20 cellular contexts compared by ENCODE assay signal in genomic region chr22:46827072-46827780, GRCh38.
A peak's percentile ranks its signal among the peaks of the same experiment; 100 is the strongest.
DNase-seq lines count a peak whose midpoint lies in the region; ATAC-seq, FAIRE-seq and TF ChIP-seq lines count a peak whose summit lies in the region.
"Had no signal": no experiment of that assay in that cellular context is flagged by ENCODE, and none has a peak within 500 bp of the region (broad histone marks: within the 10 kb centered on the region; RNA-seq: fewer than 3 reads in every experiment).

No MANE protein-coding gene starts in this region.

- TF ChIP-seq EP300 in H1 (IDR thresholded peaks at IDR 0.05; ENCODE audit: borderline replicate concordance in 1 of 2, low read depth in 2 of 2, low read length in 2 of 2), result no peak

- H3K56ac ChIP-seq in H1 (replicated peaks; ENCODE audit: insufficient read length, low read depth, low read length), result no peak overlapping the region

- H2AK5ac ChIP-seq in H1 (ENCODE audit: low read depth, low read length), result no peak overlapping the region

- CTCF ChIA-PET in H1 (lab: Charles Lee; ENCODE audit: partially characterized antibody), result interaction anchor here (0.6 to 2.8 kb wide), 46 partner anchors 8 to 1666 kb away, joined by 3 to 19 read pairs (median 4); no protein-coding TSS in a partner anchor

- no peaks in the 10 kb centered on the region for H3F3A ChIP-seq in GM23338 (replicated peaks; ENCODE audit: low read depth)

- no peak overlapping the region for H4K91ac ChIP-seq in H1 (replicated peaks; ENCODE audit: insufficient read length, low read length)

- no peak overlapping the region for H2BK120ac ChIP-seq in H1 (replicated peaks; ENCODE audit: low read depth, low read length)

- no peaks in the 10 kb centered on the region for H3K36me3 ChIP-seq in GM23338 (ENCODE audit: insufficient read depth)
- no peaks in the 10 kb centered on the region for H3K36me3 ChIP-seq in H1 (ENCODE audit: control insufficient read depth in 2 of 4, insufficient read depth in 4 of 4, low read length in 3 of 4)
- H3K36me3 ChIP-seq in small intestine (ENCODE audit: control insufficient read depth in 2 of 2, insufficient read depth in 2 of 2, low read length in 2 of 2), result no peaks in the 10 kb centered on the region
- H3K36me3 ChIP-seq: ovary had no signal

- H2BK5ac ChIP-seq in H1 (ENCODE audit: low read depth, low read length), result no peak overlapping the region

- H3K27ac ChIP-seq in GM23338 (ENCODE audit: low read depth) (no peak overlapping the region), H1 (ENCODE audit: low read depth, low read length) (no peak overlapping the region), dorsolateral prefrontal cortex (no peak overlapping the region), small intestine (ENCODE audit: low read depth in 1 of 2, low read length in 1 of 2) (no peak overlapping the region)
- H3K27ac ChIP-seq: ovary had no signal

- TF ChIP-seq CTCF in GM23338 (conservative IDR thresholded peaks at IDR 0.05; ENCODE audit: low read depth in 2 of 2) (peak; percentile 84 to 86), H1 (IDR thresholded peaks at IDR 0.05; ENCODE audit: control extremely low read depth in 1 of 3, insufficient read depth in 1 of 3, low read depth in 1 of 3, low read length in 3 of 3) (peak; percentile 96 to 99 (median 99)), dorsolateral prefrontal cortex (IDR thresholded peaks at IDR 0.05 in 54 of 56, conservative IDR thresholded peaks at IDR 0.05 in 2 of 56; ENCODE audit: low read depth in 1 of 56, partially characterized antibody in 56 of 56) (no peak), natural killer cell (IDR thresholded peaks at IDR 0.05) (no peak)

- H3K23ac ChIP-seq in H1 (ENCODE audit: insufficient read length), result no peak overlapping the region

- no peak overlapping the region for H3K4me3 Mint-ChIP-seq in GM23338
- H3K4me3 Mint-ChIP-seq in memory B cell, result no peak overlapping the region
- H3K4me3 Mint-ChIP-seq in natural killer cell, result no peak overlapping the region
- H3K4me3 Mint-ChIP-seq: CD4-positive, CD25-positive, alpha-beta regulatory T cell; central memory CD8-positive, alpha-beta T cell; T-cell had no signal

- H3K27ac Mint-ChIP-seq in GM23338 (peak overlapping the region; percentile 79), memory B cell (peak overlapping the region; percentile 38), natural killer cell (no peak overlapping the region)
- H3K27ac Mint-ChIP-seq: T-cell had no signal

- H4K8ac ChIP-seq in H1 (ENCODE audit: extremely low read depth, insufficient read depth, low read length), result no peak overlapping the region

- H3K9me3 ChIP-seq in H1 (ENCODE audit: insufficient read depth in 2 of 2, low read depth in 1 of 2, low read length in 1 of 2), result no peaks in the 10 kb centered on the region
- no peaks in the 10 kb centered on the region for H3K9me3 ChIP-seq in small intestine (ENCODE audit: control insufficient read depth, low read depth)
- H3K9me3 ChIP-seq: mucosa of descending colon, ovary had no signal

- H3K18ac ChIP-seq in H1 (ENCODE audit: extremely low read depth, low read length), result no peak overlapping the region

- no peak overlapping the region for H3K9ac ChIP-seq in H1 (replicated peaks in 1 of 4; ENCODE audit: extremely low read depth in 1 of 4, low read depth in 3 of 4, low read length in 3 of 4)

- 0 out of 2 replicates have a peak, but pooled peaks cover 5% of the 10 kb centered on the region for H3K4me1 ChIP-seq in GM23338 (ENCODE audit: insufficient read depth)
- peaks cover 0 to 8% (median 3%) of the 10 kb centered on the region in 4 experiments; a peak in 3 of 7 replicates for H3K4me1 ChIP-seq in H1 (replicated peaks in 1 of 4; ENCODE audit: control insufficient read depth in 3 of 4, insufficient read depth in 4 of 4, low read length in 3 of 4)
- H3K4me1 ChIP-seq in small intestine (ENCODE audit: control insufficient read depth in 2 of 2, insufficient read depth in 1 of 2, low read depth in 1 of 2, low read length in 1 of 2), result peaks cover 0 to 4% of the 10 kb centered on the region in 2 donors

- no peak overlapping the region for H3K4ac ChIP-seq in H1 (replicated peaks; ENCODE audit: insufficient read length, low read depth, low read length)

- H3K36me3 Mint-ChIP-seq in GM23338 (ENCODE audit: low read depth), result peaks cover 17% of the 10 kb centered on the region
- H3K36me3 Mint-ChIP-seq in memory B cell, result peaks cover 50% of the 10 kb centered on the region
- H3K36me3 Mint-ChIP-seq in natural killer cell, result no peaks in the 10 kb centered on the region

- H4K20me1 ChIP-seq in GM23338 (replicated peaks; ENCODE audit: insufficient read depth), result peaks cover 11% of the 10 kb centered on the region
- peaks cover 3 to 8% of the 10 kb centered on the region in 2 experiments for H4K20me1 ChIP-seq in H1 (replicated peaks in 1 of 2; ENCODE audit: control insufficient read depth in 1 of 2, insufficient read depth in 2 of 2, low read length in 2 of 2)

- H3K4me1 Mint-ChIP-seq in GM23338 (peaks cover 19% of the 10 kb centered on the region), memory B cell (peaks cover 46% of the 10 kb centered on the region), natural killer cell (peaks cover 64 to 72% of the 10 kb centered on the region in 2 donors)

- H3K27me3 ChIP-seq in GM23338 (ENCODE audit: insufficient read depth), result no peaks in the 10 kb centered on the region
- H3K27me3 ChIP-seq in H1 (replicated peaks in 1 of 4; ENCODE audit: control insufficient read depth in 3 of 4, extremely low read depth in 1 of 4, insufficient read depth in 3 of 4, low read length in 3 of 4), result no peaks in the 10 kb centered on the region; a peak in 1 of 7 replicates
- no peaks in the 10 kb centered on the region for H3K27me3 ChIP-seq in dorsolateral prefrontal cortex
- H3K27me3 ChIP-seq in small intestine (ENCODE audit: control insufficient read depth in 2 of 2, insufficient read depth in 2 of 2, low read length in 2 of 2), result no peaks in the 10 kb centered on the region
- H3K27me3 ChIP-seq: ovary had no signal

- TF ChIP-seq RAD21 in H1 (IDR thresholded peaks at IDR 0.05 in 1 of 2, conservative IDR thresholded peaks at IDR 0.05 in 1 of 2; ENCODE audit: low read depth in 2 of 2, low read length in 2 of 2), result peak; percentile 84 to 86

- H3K4me2 ChIP-seq in GM23338 (no peak overlapping the region), H1 (ENCODE audit: insufficient read depth in 1 of 2, low read depth in 2 of 2, low read length in 2 of 2) (no peak overlapping the region)

- intact Hi-C loops in dorsolateral prefrontal cortex (cut with DNase I), result no loop called here
- intact Hi-C loops in natural killer cell (cut with micrococcal nuclease), result no loop called here

- POLR2A ChIA-PET in H1 (lab: Charles Lee; ENCODE audit: partially characterized antibody), result no interaction called here

- 0 out of 2 replicates have a peak, but pooled peaks cover 3% of the 10 kb centered on the region for H3K23me2 ChIP-seq in H1 (ENCODE audit: low read depth, low read length)

- ATAC-seq in GM23338 (peak; percentile 95), memory B cell (ENCODE audit: low read depth) (no peak), GM21381 (IDR thresholded peaks at IDR 0.05; ENCODE audit: unreplicated experiment) (no peak), natural killer cell (no peak)
- ATAC-seq: mucosa of descending colon, T-cell had no signal

- H2BK12ac ChIP-seq in H1 (ENCODE audit: low read depth, low read length), result no peak overlapping the region

- DNase-seq in COLO668 (lab: John Stamatoyannopoulos, UW; ENCODE audit: unreplicated experiment), result peak; percentile 12
- DNase-seq in GM23338 (ENCODE audit: low spot score), result peak; percentile 92
- peak; percentile 54 to 88 for DNase-seq in H1 (ENCODE audit: low read depth in 1 of 2, low spot score in 2 of 2)
- DNase-seq in memory B cell (ENCODE audit: low spot score in 2 of 2), result no peak
- DNase-seq in dorsolateral prefrontal cortex, result no peak
- no peak for DNase-seq in small intestine
- DNase-seq in natural killer cell, result no peak
- DNase-seq: activated CD4-positive, CD25-positive, alpha-beta regulatory T cell; activated T-cell treated with anti-CD3 and anti-CD28 coated beads, Interleukin-2, amount 50 U/mL, for 1 hour; NCI-H146; ovary had no signal

- H3K9me3 Mint-ChIP-seq in GM23338, result no peaks in the 10 kb centered on the region
- H3K9me3 Mint-ChIP-seq in memory B cell, result no peaks in the 10 kb centered on the region
- no peaks in the 10 kb centered on the region for H3K9me3 Mint-ChIP-seq in natural killer cell
- H3K9me3 Mint-ChIP-seq: central memory CD8-positive, alpha-beta T cell; T-cell had no signal

- no peak overlapping the region for H4K5ac ChIP-seq in H1 (ENCODE audit: insufficient read length, low read depth, low read length)

- H2AFZ ChIP-seq in GM23338 (no peak overlapping the region), H1 (ENCODE audit: low read length) (no peak overlapping the region)

- no peak overlapping the region for H3K14ac ChIP-seq in H1 (ENCODE audit: insufficient read length)

- no peak overlapping the region for H2BK15ac ChIP-seq in H1 (ENCODE audit: low read length)

- H2BK20ac ChIP-seq in H1 (ENCODE audit: low read length), result no peak overlapping the region

- H3K9me2 ChIP-seq in GM23338 (ENCODE audit: insufficient read depth), result no peaks in the 10 kb centered on the region

- H3K79me1 ChIP-seq in H1 (ENCODE audit: low read depth, low read length), result peaks cover 8% of the 10 kb centered on the region

- FAIRE-seq in H1 (lab: Jason Lieb, UNC) (peak; percentile 66), small intestine (lab: Jason Lieb, UNC) (no peak)
- FAIRE-seq: frontal cortex, G401.6, keratinocyte, RCC 7860 had no signal

- WGBS in H1 (ENCODE audit: extremely low coverage in 1 of 2, insufficient coverage in 1 of 2, insufficient read length in 1 of 2, insufficient replicate concordance in 2 of 2, low coverage in 1 of 2, low lambda C conversion rate in 2 of 2, missing lambda C conversion rate in 1 of 2), 2 experiments, result 68% methylated on average over 26 of the region's 27 CpGs; no CpG with 5 or more reads in 1 of the 2 experiments
- 92 to 95% (median 94%) methylated on average over 27 of the region's 27 CpGs for WGBS in small intestine, 3 donors

- H3K4me3 ChIP-seq in GM23338, result no peak overlapping the region
- H3K4me3 ChIP-seq in H1 (ENCODE audit: extremely low read depth in 1 of 4, insufficient read depth in 2 of 4, low read depth in 3 of 4, low read length in 4 of 4), result no peak overlapping the region
- H3K4me3 ChIP-seq in dorsolateral prefrontal cortex, result no peak overlapping the region
- H3K4me3 ChIP-seq in small intestine (ENCODE audit: low read depth in 1 of 2, low read length in 2 of 2), result no peak overlapping the region
- H3K4me3 ChIP-seq: mucosa of descending colon, ovary had no signal

- TF ChIP-seq POLR2A in H1 (IDR thresholded peaks at IDR 0.05; ENCODE audit: control extremely low read depth in 1 of 2, low read depth in 2 of 2, low read length in 2 of 2), result no peak

- H3K27me3 Mint-ChIP-seq in GM23338 (ENCODE audit: insufficient read depth, low read depth, poor library complexity) (peaks cover 5% of the 10 kb centered on the region), memory B cell (no peaks in the 10 kb centered on the region), natural killer cell (ENCODE audit: low read depth in 2 of 2) (no peaks in the 10 kb centered on the region)
- H3K27me3 Mint-ChIP-seq: CD4-positive, CD25-positive, alpha-beta regulatory T cell; central memory CD8-positive, alpha-beta T cell; T-cell had no signal

- peaks cover 8% of the 10 kb centered on the region for H3K79me2 ChIP-seq in GM23338 (replicated peaks; ENCODE audit: insufficient read depth)
- peaks cover 0 to 5% of the 10 kb centered on the region in 2 experiments; a peak in 1 of 4 replicates for H3K79me2 ChIP-seq in H1 (ENCODE audit: control insufficient read depth in 1 of 2, insufficient read depth in 2 of 2, low read length in 2 of 2)

Comparison
In these comparisons a context has a peak if more than half of its experiments do, and no peak if none do; other contexts are left out.
1. DNase-seq: peak in COLO668 (single experiment), GM23338 (single experiment) and H1 (2 of 2); none in memory B cell (0 of 2), dorsolateral prefrontal cortex (0 of 10), small intestine (single experiment) and natural killer cell (single experiment).
2. H3K27ac Mint-ChIP-seq: peak in GM23338 (single experiment) and memory B cell (single experiment); none in natural killer cell (0 of 2).
3. CTCF ChIP-seq: peak in GM23338 (2 of 2) and H1 (3 of 3); none in dorsolateral prefrontal cortex (0 of 56) and natural killer cell (single experiment).